In genomic region chr9:129486496-129487306, GRCh38 we compare ENCODE assay signal across 8 cellular contexts.
A peak's percentile ranks its signal among the peaks of the same experiment; 100 is the strongest.
DNase-seq lines count a peak whose midpoint lies in the region; ATAC-seq and TF ChIP-seq lines count a peak whose summit lies in the region.

No MANE protein-coding gene starts in this region.

- CTCF ChIA-PET in HEK293 (lab: Yijun Ruan, JAX), result interaction anchor here (0.6 to 1.1 kb wide), 2 partner anchors 12 to 320 kb away, joined by 3 read pairs; no protein-coding TSS in a partner anchor

- POLR2A ChIA-PET in HEK293 (lab: Yijun Ruan, JAX), result interaction anchor here (0.6 to 1.3 kb wide), 3 partner anchors 10 to 309 kb away, joined by 3 to 5 read pairs (median 3); partner anchors contain the start of gene IER5L

- H3K4me1 ChIP-seq in HEK293 (ENCODE audit: control insufficient read depth, insufficient read depth, low read length) (no peaks in the 10 kb centered on the region; the same call in 1 of the 2 replicates), ascending aorta (peaks cover 55 to 72% of the 10 kb centered on the region in 2 donors), spleen (peaks cover 33 to 86% (median 78%) of the 10 kb centered on the region in 6 donors)

- peak overlapping the region; percentile 68 to 84 (median 74) for H3K4me3 Mint-ChIP-seq in immature natural killer cell

- peak overlapping the region; percentile 84 to 98 (median 92) for H3K27ac Mint-ChIP-seq in immature natural killer cell

- H3K36me3 Mint-ChIP-seq in immature natural killer cell, result no peaks in the 10 kb centered on the region

- DNase-seq in ascending aorta (ENCODE audit: low spot score in 2 of 2) (peak; percentile 86 to 98), immature natural killer cell (no peak), spleen (no peak), activated gamma-delta T cell treated with Interleukin-2 at 50 U/mL for 16 hours (no peak), HUDEP-2 (lab: John Stamatoyannopoulos, UW; ENCODE audit: unreplicated experiment in 76 of 76) (no peak), superior temporal gyrus (ENCODE audit: extremely low spot score) (no peak)

- intact Hi-C loops in ascending aorta (cut with DNase I), result no loop called here
- intact Hi-C loops in spleen (cut with DNase I; ENCODE audit: low total_unique reads), result no loop called here

- WGBS in spleen, 5 donors, result 73 to 88% (median 83%) methylated on average over 9 to 13 of the region's 13 CpGs

- no peaks in the 10 kb centered on the region for H3K9me3 Mint-ChIP-seq in immature natural killer cell

- TF ChIP-seq CTCF in HEK293 (tag by site-specific recombination; IDR thresholded peaks at IDR 0.05) (no peak), ascending aorta (IDR thresholded peaks at IDR 0.05) (no peak), spleen (IDR thresholded peaks at IDR 0.05 in 8 of 11, conservative IDR thresholded peaks at IDR 0.05 in 3 of 11) (no peak)

- H3K27me3 ChIP-seq in ascending aorta, result no peaks in the 10 kb centered on the region
- peaks cover 0 to 25% (median 16%) of the 10 kb centered on the region in 7 donors for H3K27me3 ChIP-seq in spleen (replicated peaks in 1 of 7)

- H3K9me3 ChIP-seq in HEK293 (ENCODE audit: control insufficient read depth, insufficient read depth, low read depth, low read length) (no peaks in the 10 kb centered on the region), ascending aorta (no peaks in the 10 kb centered on the region), spleen (no peaks in the 10 kb centered on the region)

- H3K4me3 ChIP-seq in HEK293 (ENCODE audit: low read depth, low read length) (no peak overlapping the region), ascending aorta (peak overlapping the region in 1 of 2 donors; percentile 16), spleen (no peak overlapping the region)

- ATAC-seq in HG02623 (IDR thresholded peaks at IDR 0.05; ENCODE audit: unreplicated experiment), result no peak

- peaks cover 16 to 31% (median 18%) of the 10 kb centered on the region in 3 donors for H3K27me3 Mint-ChIP-seq in immature natural killer cell (ENCODE audit: low read depth in 3 of 3)

- no peak overlapping the region; the same call in 1 of the 2 replicates for H3K27ac ChIP-seq in HEK293 (ENCODE audit: extremely low read depth, low read depth, low read length)
- H3K27ac ChIP-seq in ascending aorta, result peak overlapping the region; percentile 98 to 100
- peak overlapping the region; percentile 48 to 98 (median 96) for H3K27ac ChIP-seq in spleen

- H3K36me3 ChIP-seq in HEK293 (ENCODE audit: control insufficient read depth in 2 of 2, insufficient read depth in 1 of 2, low read length in 2 of 2) (no peaks in the 10 kb centered on the region), ascending aorta (no peaks in the 10 kb centered on the region), spleen (peaks cover 0 to 5% (median 0%) of the 10 kb centered on the region in 6 donors)

- TF ChIP-seq POLR2A in spleen (IDR thresholded peaks at IDR 0.05), result no peak

- peaks cover 21 to 25% of the 10 kb centered on the region in 2 donors for H3K4me1 Mint-ChIP-seq in immature natural killer cell

TF ChIP-seq in HEK293, 187 proteins besides CTCF, POLR2A, EP300 and RAD21:
- TF ChIP-seq SP2 (tag by site-specific recombination; IDR thresholded peaks at IDR 0.05) (peak; percentile 10; the same call in 1 of the 2 replicates), IKZF3 (tag by site-specific recombination; IDR thresholded peaks at IDR 0.05) (0 out of 2 replicates have a peak, but pooled peaks have one; percentile 29), ZNF449 (tag by site-specific recombination; IDR thresholded peaks at IDR 0.05) (no peak), ZBTB8A (tag by site-specific recombination; IDR thresholded peaks at IDR 0.05) (peak; percentile 51; the same call in 1 of the 2 replicates), ZFP3 (tag by site-specific recombination; IDR thresholded peaks at IDR 0.05; ENCODE audit: low read depth) (peak; percentile 85), ZNF239 (tag by site-specific recombination; IDR thresholded peaks at IDR 0.05) (no peak)

Comparison
In these comparisons a context has a peak if more than half of its experiments do, and no peak if none do; other contexts are left out.
1. DNase-seq: peak in ascending aorta (2 of 2); none in immature natural killer cell (0 of 3), spleen (single experiment), activated gamma-delta T cell treated with Interleukin-2 at 50 U/mL for 16 hours (single experiment), HUDEP-2 (0 of 76) and superior temporal gyrus (single experiment).